12 cellular contexts compared by ENCODE assay signal in the genomic region with DNA sequence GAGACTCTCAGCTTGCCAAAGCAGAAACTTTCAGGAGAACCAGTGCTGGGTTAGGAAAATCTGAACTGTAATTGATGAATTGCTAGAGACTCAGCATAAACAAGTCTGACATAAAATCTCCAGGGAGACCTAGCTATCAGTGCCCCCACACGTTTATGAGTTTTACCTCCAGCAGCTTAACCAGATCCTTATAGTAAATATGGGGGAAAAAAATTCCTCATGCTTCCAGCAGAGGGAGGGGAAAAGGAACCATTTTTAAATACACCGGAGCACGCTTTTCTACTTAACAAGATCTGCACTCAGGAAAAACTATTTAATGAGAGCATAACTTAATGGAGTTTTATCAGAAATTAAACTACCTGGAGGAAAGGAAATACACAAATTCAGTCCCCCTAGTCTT.
DNase-seq lines count a peak whose midpoint lies in the region; FAIRE-seq and TF ChIP-seq lines count a peak whose summit lies in the region.
"Had no signal": no experiment of that assay in that cellular context is flagged by ENCODE, and none has a peak within 500 bp of the region (broad histone marks: within the 10 kb centered on the region; RNA-seq: fewer than 3 reads in every experiment).

No MANE protein-coding gene starts in this region.

- H2BK15ac ChIP-seq in H1 (ENCODE audit: low read length) (no peak overlapping the region), mesendoderm (replicated peaks; ENCODE audit: low read depth) (no peak overlapping the region)

- no peak overlapping the region for H2AK5ac ChIP-seq in H1 (ENCODE audit: low read depth, low read length)
- no peak overlapping the region for H2AK5ac ChIP-seq in mesendoderm (ENCODE audit: low read length)

- intact Hi-C loops in ovary (cut with DNase I): no loop called here

- POLR2A ChIA-PET in H1 (lab: Charles Lee; ENCODE audit: partially characterized antibody): no interaction called here

- H3K27me3 ChIP-seq in MM.1S (replicated peaks; ENCODE audit: insufficient read depth, low read length) (no peaks in the 10 kb centered on the region), H1 (replicated peaks in 1 of 4; ENCODE audit: control insufficient read depth in 3 of 4, extremely low read depth in 1 of 4, insufficient read depth in 3 of 4, low read length in 3 of 4) (no peaks in the 10 kb centered on the region), mesendoderm (ENCODE audit: insufficient read depth, low read length, poor library complexity) (no peaks in the 10 kb centered on the region), ovary (no peaks in the 10 kb centered on the region)
- H3K27me3 ChIP-seq: neutrophil had no signal

- no peaks in the 10 kb centered on the region for H3K9me2 ChIP-seq in MM.1S (replicated peaks; ENCODE audit: insufficient read depth, low read length)

- H4K8ac ChIP-seq in H1 (ENCODE audit: extremely low read depth, insufficient read depth, low read length) (no peak overlapping the region), mesendoderm (ENCODE audit: low read depth, low read length) (no peak overlapping the region)

- H2BK12ac ChIP-seq in H1 (ENCODE audit: low read depth, low read length): no peak overlapping the region

- no peak overlapping the region for H4K91ac ChIP-seq in H1 (replicated peaks; ENCODE audit: insufficient read length, low read length)

- no peaks in the 10 kb centered on the region for H3K23me2 ChIP-seq in H1 (ENCODE audit: low read depth, low read length)

- H2BK5ac ChIP-seq in H1 (ENCODE audit: low read depth, low read length) (no peak overlapping the region), mesendoderm (ENCODE audit: low read length) (no peak overlapping the region)

- CTCF ChIA-PET in H1 (lab: Charles Lee; ENCODE audit: partially characterized antibody): interaction anchor here (1.0 to 1.6 kb wide), 6 partner anchors 9 to 811 kb away, joined by 3 to 14 read pairs (median 4); no protein-coding TSS in a partner anchor

- H3K36me3 ChIP-seq in MM.1S (replicated peaks; ENCODE audit: insufficient read depth, low read length) (no peaks in the 10 kb centered on the region), H1 (ENCODE audit: control insufficient read depth in 2 of 4, insufficient read depth in 4 of 4, low read length in 3 of 4) (no peaks in the 10 kb centered on the region), mesendoderm (ENCODE audit: control insufficient read depth, insufficient read depth, low read length) (no peaks in the 10 kb centered on the region), ovary (no peaks in the 10 kb centered on the region)
- H3K36me3 ChIP-seq: neutrophil had no signal

- H3K23ac ChIP-seq in H1 (ENCODE audit: insufficient read length): no peak overlapping the region
- H3K23ac ChIP-seq in mesendoderm (ENCODE audit: low read length): no peak overlapping the region

- WGBS in H1 (ENCODE audit: extremely low coverage in 1 of 2, insufficient coverage in 1 of 2, insufficient read length in 1 of 2, insufficient replicate concordance in 2 of 2, low coverage in 1 of 2, low lambda C conversion rate in 2 of 2, missing lambda C conversion rate in 1 of 2), 2 experiments: 88% methylated on average over 3 of the region's 3 CpGs; no CpG with 5 or more reads in 1 of the 2 experiments
- WGBS in mesendoderm (ENCODE audit: extremely low coverage, insufficient coverage, low lambda C conversion rate): no CpG with 5 or more reads among the region's 3 CpGs
- 64 to 70% (median 69%) methylated on average over 3 of the region's 3 CpGs for WGBS in ovary, 3 donors

- FAIRE-seq in H1 (lab: Jason Lieb, UNC) (no peak), frontal cortex (lab: Jason Lieb, UNC) (no peak)

- H3K79me2 ChIP-seq in MM.1S (ENCODE audit: low read length) (no peaks in the 10 kb centered on the region), H1 (ENCODE audit: control insufficient read depth in 1 of 2, insufficient read depth in 2 of 2, low read length in 2 of 2) (no peaks in the 10 kb centered on the region), mesendoderm (ENCODE audit: control insufficient read depth, insufficient read depth, low read length) (no peaks in the 10 kb centered on the region)

- H3K9me3 ChIP-seq in MM.1S (replicated peaks; ENCODE audit: insufficient read depth, low read length) (no peaks in the 10 kb centered on the region), H1 (ENCODE audit: insufficient read depth in 2 of 2, low read depth in 1 of 2, low read length in 1 of 2) (no peaks in the 10 kb centered on the region), ovary (no peaks in the 10 kb centered on the region)
- H3K9me3 ChIP-seq: neutrophil had no signal

- H3K4me2 ChIP-seq in MM.1S (ENCODE audit: low read depth, low read length) (no peak overlapping the region), H1 (ENCODE audit: insufficient read depth in 1 of 2, low read depth in 2 of 2, low read length in 2 of 2) (no peak overlapping the region), mesendoderm (ENCODE audit: low read length) (no peak overlapping the region)

- TF ChIP-seq EP300 in H1 (IDR thresholded peaks at IDR 0.05; ENCODE audit: borderline replicate concordance in 1 of 2, low read depth in 2 of 2, low read length in 2 of 2) (no peak), ovary (IDR thresholded peaks at IDR 0.05) (no peak)

- H3K9ac ChIP-seq in MM.1S (ENCODE audit: low read length) (no peak overlapping the region), H1 (replicated peaks in 1 of 4; ENCODE audit: extremely low read depth in 1 of 4, low read depth in 3 of 4, low read length in 3 of 4) (no peak overlapping the region), mesendoderm (ENCODE audit: low read length) (no peak overlapping the region)

- TF ChIP-seq CTCF in C4-2B (conservative IDR thresholded peaks at IDR 0.05) (peak; percentile 66), MM.1S (IDR thresholded peaks at IDR 0.05; ENCODE audit: low read length) (0 out of 2 replicates have a peak, but pooled peaks have one; percentile 4), H1 (IDR thresholded peaks at IDR 0.05; ENCODE audit: control extremely low read depth in 1 of 3, insufficient read depth in 1 of 3, low read depth in 1 of 3, low read length in 3 of 3) (peak in 1 of 3 experiments; percentile 37; a peak in 1 of 4 replicates), ovary (IDR thresholded peaks at IDR 0.05) (no peak)

- H2AFZ ChIP-seq in MM.1S (ENCODE audit: low read length) (no peak overlapping the region), H1 (ENCODE audit: low read length) (peak overlapping the region; percentile 70; the same call in 1 of the 2 replicates)

- H3K4me1 ChIP-seq in MM.1S (ENCODE audit: low read length): no peaks in the 10 kb centered on the region
- H3K4me1 ChIP-seq in H1 (replicated peaks in 1 of 4; ENCODE audit: control insufficient read depth in 3 of 4, insufficient read depth in 4 of 4, low read length in 3 of 4): no peaks in the 10 kb centered on the region
- no peaks in the 10 kb centered on the region for H3K4me1 ChIP-seq in mesendoderm (ENCODE audit: control insufficient read depth, low read depth, low read length)
- H3K4me1 ChIP-seq in ovary (ENCODE audit: insufficient read depth): no peaks in the 10 kb centered on the region

- peak; percentile 15 to 25; a peak in 1 of 4 replicates for TF ChIP-seq RAD21 in H1 (IDR thresholded peaks at IDR 0.05 in 1 of 2, conservative IDR thresholded peaks at IDR 0.05 in 1 of 2; ENCODE audit: low read depth in 2 of 2, low read length in 2 of 2)

- H3F3A ChIP-seq in MM.1S (ENCODE audit: insufficient read depth, low read length): no peaks in the 10 kb centered on the region

- TF ChIP-seq POLR2A in H1 (IDR thresholded peaks at IDR 0.05; ENCODE audit: control extremely low read depth in 1 of 2, low read depth in 2 of 2, low read length in 2 of 2): no peak
- TF ChIP-seq POLR2A in ovary (IDR thresholded peaks at IDR 0.05): no peak

- H3K79me1 ChIP-seq in H1 (ENCODE audit: low read depth, low read length) (no peaks in the 10 kb centered on the region), mesendoderm (ENCODE audit: low read length) (no peaks in the 10 kb centered on the region)

- H3K18ac ChIP-seq in H1 (ENCODE audit: extremely low read depth, low read length): no peak overlapping the region
- H3K18ac ChIP-seq in mesendoderm (ENCODE audit: low read length): no peak overlapping the region

- no peak overlapping the region for H3K4me3 ChIP-seq in MM.1S (ENCODE audit: low read length)
- H3K4me3 ChIP-seq in H1 (ENCODE audit: extremely low read depth in 1 of 4, insufficient read depth in 2 of 4, low read depth in 3 of 4, low read length in 4 of 4): no peak overlapping the region
- no peak overlapping the region for H3K4me3 ChIP-seq in mesendoderm (ENCODE audit: low read length)
- no peak overlapping the region for H3K4me3 ChIP-seq in ovary

- H3K56ac ChIP-seq in H1 (replicated peaks; ENCODE audit: insufficient read length, low read depth, low read length) (no peak overlapping the region), mesendoderm (ENCODE audit: low read length) (no peak overlapping the region)

- no peak overlapping the region for H3K27ac ChIP-seq in C4-2B
- no peak overlapping the region for H3K27ac ChIP-seq in MM.1S (ENCODE audit: low read length)
- no peak overlapping the region for H3K27ac ChIP-seq in H1 (ENCODE audit: low read depth, low read length)
- H3K27ac ChIP-seq in mesendoderm (ENCODE audit: low read depth, low read length): no peak overlapping the region
- H3K27ac ChIP-seq in ovary: no peak overlapping the region
- H3K27ac ChIP-seq: neutrophil had no signal

- no peak overlapping the region for H3K14ac ChIP-seq in H1 (ENCODE audit: insufficient read length)

- H4K5ac ChIP-seq in H1 (ENCODE audit: insufficient read length, low read depth, low read length) (no peak overlapping the region), mesendoderm (ENCODE audit: low read length) (no peak overlapping the region)

- H2BK20ac ChIP-seq in H1 (ENCODE audit: low read length): no peak overlapping the region

- no peak overlapping the region for H3K4ac ChIP-seq in H1 (replicated peaks; ENCODE audit: insufficient read length, low read depth, low read length)
- no peak overlapping the region for H3K4ac ChIP-seq in mesendoderm (ENCODE audit: low read depth, low read length)

- H2BK120ac ChIP-seq in H1 (replicated peaks; ENCODE audit: low read depth, low read length): no peak overlapping the region
- no peak overlapping the region for H2BK120ac ChIP-seq in mesendoderm (ENCODE audit: low read depth, low read length)

- DNase-seq in MM.1S (no peak), H1 (ENCODE audit: low read depth in 1 of 2, low spot score in 2 of 2) (no peak), mesendoderm (peak; percentile 21), frontal cortex (ENCODE audit: low spot score in 2 of 2) (no peak), NCI-H748 (lab: John Stamatoyannopoulos, UW; ENCODE audit: unreplicated experiment) (no peak), ovary (no peak), iPS-NIHi7 (ENCODE audit: extremely low spot score) (no peak)
- DNase-seq: activated CD4-positive, alpha-beta T cell treated with anti-CD3 and anti-CD28 coated beads for 48 hours; activated naive CD4-positive, alpha-beta T cell; SHP77 had no signal

- H4K20me1 ChIP-seq in MM.1S (ENCODE audit: insufficient read depth, low read length) (no peaks in the 10 kb centered on the region), H1 (replicated peaks in 1 of 2; ENCODE audit: control insufficient read depth in 1 of 2, insufficient read depth in 2 of 2, low read length in 2 of 2) (no peaks in the 10 kb centered on the region)

TF ChIP-seq in H1, 55 proteins besides CTCF, POLR2A, EP300 and RAD21 (continues in another document):
- TF ChIP-seq SP4 (IDR thresholded peaks at IDR 0.05; ENCODE audit: low read length): no peak

Comparison
In these comparisons a context has a peak if more than half of its experiments do, and no peak if none do; other contexts are left out.
1. CTCF ChIP-seq: peak in C4-2B (single experiment) and MM.1S (single experiment); none in ovary (0 of 3).